In genomic region chr9:33868430-33869000, GRCh38 we compare ENCODE assay signal across 8 cellular contexts. TPM values are rescaled to one million over a fixed set of nuclear protein-coding genes. Genes with fewer than 3 reads are reported as not detected.
A peak's percentile ranks its signal among the peaks of the same experiment; 100 is the strongest.
DNase-seq lines count a peak whose midpoint lies in the region; ATAC-seq and TF ChIP-seq lines count a peak whose summit lies in the region.
"Had no signal": no experiment of that assay in that cellular context is flagged by ENCODE, and none has a peak within 500 bp of the region (broad histone marks: within the 10 kb centered on the region; RNA-seq: fewer than 3 reads in every experiment).

No MANE protein-coding gene starts in this region.

- H2BK12ac ChIP-seq in H9 (ENCODE audit: insufficient read length, low read depth, low read length): no peak overlapping the region

- H3K27me3 ChIP-seq in upper lobe of left lung (no peaks in the 10 kb centered on the region), H9 (ENCODE audit: insufficient read depth, low read length) (no peaks in the 10 kb centered on the region)

- no peak overlapping the region for H3K56ac ChIP-seq in H9 (ENCODE audit: insufficient read length, low read depth, low read length)

- no peak overlapping the region for H2BK20ac ChIP-seq in H9 (ENCODE audit: low read depth, low read length, poor library complexity, severe bottlenecking)

- H3K9me3 Mint-ChIP-seq in H9: no peaks in the 10 kb centered on the region

- TF ChIP-seq EP300 in upper lobe of left lung (IDR thresholded peaks at IDR 0.05): no peak

- H3K9me3 ChIP-seq in upper lobe of left lung: no peaks in the 10 kb centered on the region
- no peaks in the 10 kb centered on the region for H3K9me3 ChIP-seq in H9 (ENCODE audit: control insufficient read depth, low read depth, low read length)

- H4K8ac ChIP-seq in H9 (replicated peaks; ENCODE audit: insufficient read length, low read depth, low read length): no peak overlapping the region

- H3T11ph ChIP-seq in H9 (ENCODE audit: low read length): no peak overlapping the region

- no peak overlapping the region for H2AFZ ChIP-seq in H9 (ENCODE audit: low read length)

- no peak overlapping the region for H3K4me3 ChIP-seq in upper lobe of left lung

- H3K23me2 ChIP-seq in H9 (ENCODE audit: insufficient read length, low read depth, low read length, poor library complexity, severe bottlenecking): no peaks in the 10 kb centered on the region

- DNase-seq in NCI-H446 (lab: John Stamatoyannopoulos, UW) (peak; percentile 73 to 84), dermis microvascular lymphatic vessel endothelial cell (ENCODE audit: low read depth in 2 of 2) (peak; percentile 92 to 97), lung microvascular endothelial cell (ENCODE audit: low read depth in 2 of 2) (peak; percentile 56 to 98), upper lobe of left lung (no peak), H9 (no peak)
- DNase-seq: Karpas-422 had no signal

- H4K5ac ChIP-seq in H9 (ENCODE audit: insufficient read length, low read depth, low read length): no peak overlapping the region

- H3K27ac Mint-ChIP-seq in H9: no peak overlapping the region

- H3K4me1 Mint-ChIP-seq in H9: peaks cover 4% of the 10 kb centered on the region in 2 experiments

- WGBS in upper lobe of left lung, 2 donors: 52 to 57% methylated on average over 3 of the region's 3 CpGs
- no CpG with 5 or more reads among the region's 3 CpGs for WGBS in H9 (ENCODE audit: extremely low coverage, insufficient read length, low lambda C conversion rate)

- peaks cover 2% of the 10 kb centered on the region for H3K79me1 ChIP-seq in H9 (ENCODE audit: insufficient read depth, low read depth, low read length, poor library complexity, severe bottlenecking)

- no peak overlapping the region for H2AK5ac ChIP-seq in H9 (ENCODE audit: insufficient read length, low read length)

- peaks cover 0 to 5% (median 0%) of the 10 kb centered on the region in 4 donors for H3K36me3 ChIP-seq in upper lobe of left lung

- H3K4me2 ChIP-seq in H9 (ENCODE audit: insufficient read depth, insufficient read length, low read length): no peak overlapping the region

- H4K20me1 ChIP-seq in H9 (ENCODE audit: control insufficient read depth, insufficient read depth, insufficient read length): no peaks in the 10 kb centered on the region

- H3K27ac ChIP-seq in upper lobe of left lung (peak overlapping the region in 2 of 4 donors; percentile 7 to 35), H9 (ENCODE audit: insufficient read length, low read depth, low read length) (no peak overlapping the region)

- no peaks in the 10 kb centered on the region; the same call in 1 of the 2 replicates for H3K79me2 ChIP-seq in H9 (ENCODE audit: insufficient read depth, low read length)

- H3K27me3 Mint-ChIP-seq in H9 (ENCODE audit: low read depth): no peaks in the 10 kb centered on the region

- no peak overlapping the region for H3K14ac ChIP-seq in H9 (ENCODE audit: insufficient read depth, low read length)

- no peak overlapping the region for H3K4me3 Mint-ChIP-seq in H9

- no peak for TF ChIP-seq POLR2A in upper lobe of left lung (IDR thresholded peaks at IDR 0.05)

- no peak overlapping the region for H3K18ac ChIP-seq in H9 (ENCODE audit: insufficient read length, low read depth, low read length)

- no peak overlapping the region for H2BK15ac ChIP-seq in H9 (ENCODE audit: low read depth, low read length)

- H4K91ac ChIP-seq in H9 (ENCODE audit: insufficient read length, low read depth, low read length): no peak overlapping the region

- no peak overlapping the region for H3K9ac ChIP-seq in H9 (ENCODE audit: extremely low read depth, insufficient read length, low read length)

- H3K23ac ChIP-seq in H9 (ENCODE audit: insufficient read length, low read depth, low read length): no peak overlapping the region

- peak; percentile 46 to 85 for ATAC-seq in upper lobe of left lung (ENCODE audit: low FRiP score in 2 of 2)
- ATAC-seq in HG03095 (IDR thresholded peaks at IDR 0.05; ENCODE audit: unreplicated experiment): no peak
- ATAC-seq in GM21515 (IDR thresholded peaks at IDR 0.05; ENCODE audit: unreplicated experiment): no peak

- H3K36me3 Mint-ChIP-seq in H9 (ENCODE audit: insufficient read depth in 1 of 3, low read depth in 3 of 3): peaks cover 0 to 16% (median 6%) of the 10 kb centered on the region in 3 experiments; a peak in 4 of 7 replicates

- TF ChIP-seq CTCF in upper lobe of left lung (IDR thresholded peaks at IDR 0.05): no peak
- no peak for TF ChIP-seq CTCF in H9 (conservative IDR thresholded peaks at IDR 0.05)

- no peak overlapping the region for H2BK5ac ChIP-seq in H9 (ENCODE audit: insufficient read length, low read length)

- H3K4ac ChIP-seq in H9 (ENCODE audit: low read depth, low read length): no peak overlapping the region

- H2BK120ac ChIP-seq in H9 (ENCODE audit: low read depth, low read length, poor library complexity, severe bottlenecking): no peak overlapping the region

- peaks cover 19 to 37% (median 29%) of the 10 kb centered on the region in 4 donors for H3K4me1 ChIP-seq in upper lobe of left lung
- H3K4me1 ChIP-seq in H9 (ENCODE audit: insufficient read depth, low read length): no peaks in the 10 kb centered on the region

RNA-seq across cellular contexts. Expression of gene UBE2R2, which starts 51.6 kb away (rescaled TPM):
- total RNA-seq in dermis microvascular lymphatic vessel endothelial cell (15.7 and 23.1 TPM in 2 replicates), lung microvascular endothelial cell (15.3 and 15.5 TPM in 2 replicates), upper lobe of left lung (10 to 100 TPM; 24.6 to 33.6 (median 28.8) TPM), H9 (2021) (52.1 and 52.4 TPM in 2 replicates)

Comparison
In these comparisons a context has a peak if more than half of its experiments do, and no peak if none do; other contexts are left out.
1. DNase-seq: peak in NCI-H446 (2 of 2), dermis microvascular lymphatic vessel endothelial cell (2 of 2) and lung microvascular endothelial cell (2 of 2); none in upper lobe of left lung (0 of 2) and H9 (single experiment).
2. ATAC-seq: peak in upper lobe of left lung (2 of 2); none in HG03095 (single experiment) and GM21515 (single experiment).